In the genomic region with DNA sequence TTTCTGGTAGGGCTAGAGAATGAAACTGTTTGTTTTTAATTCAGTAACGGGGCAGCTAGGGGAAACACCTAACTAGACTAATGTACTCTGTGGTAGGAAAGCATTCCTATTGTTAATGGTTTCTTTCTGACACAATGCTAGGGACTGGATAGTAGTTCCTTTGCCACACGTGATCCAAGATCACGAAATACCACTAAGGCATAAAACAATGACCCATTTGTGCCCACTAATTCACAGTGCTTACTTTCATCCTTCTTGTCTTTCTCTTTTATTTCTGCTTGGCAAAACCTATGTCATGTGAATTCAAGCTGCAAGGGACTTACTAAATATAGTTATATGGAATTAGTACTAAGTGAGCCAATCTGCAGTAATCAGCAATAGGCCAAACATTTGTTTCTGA, we compare ENCODE assay signal across 22 cellular contexts.
DNase-seq lines count a peak whose midpoint lies in the region; ATAC-seq lines count a peak whose summit lies in the region.
"Had no signal": no experiment of that assay in that cellular context is flagged by ENCODE, and none has a peak within 500 bp of the region (broad histone marks: within the 10 kb centered on the region; RNA-seq: fewer than 3 reads in every experiment).

No MANE protein-coding gene starts in this region.

- ATAC-seq in natural killer cell treated with Interleukin-12 subunit alpha and Interleukin-12 subunit beta and Interleukin-15 and Interleukin-18, amount 100 ng/mL, for 72 hours, result no peak
- ATAC-seq: HCT116 had no signal

- H3K27me3 Mint-ChIP-seq in natural killer cell treated with Interleukin-12 subunit alpha and Interleukin-12 subunit beta and Interleukin-15 and Interleukin-18, amount 100 ng/mL, for 72 hours, result no peaks in the 10 kb centered on the region
- H3K27me3 Mint-ChIP-seq: B cell; CD4-positive, alpha-beta T cell; CD8-positive, alpha-beta memory T cell had no signal

- H3K4me1 Mint-ChIP-seq in natural killer cell treated with Interleukin-12 subunit alpha and Interleukin-12 subunit beta and Interleukin-15 and Interleukin-18, amount 100 ng/mL, for 72 hours (ENCODE audit: low read depth in 2 of 2), result no peaks in the 10 kb centered on the region
- H3K4me1 Mint-ChIP-seq: B cell; CD8-positive, alpha-beta memory T cell had no signal

- H4K20me1 ChIP-seq in Karpas-422 (ENCODE audit: insufficient read depth, low read depth, low read length), result no peaks in the 10 kb centered on the region
- H4K20me1 ChIP-seq: BLaER1 had no signal

- H3K9me3 ChIP-seq in Karpas-422 (ENCODE audit: low read length), result 0 out of 2 replicates have a peak, but pooled peaks cover 1% of the 10 kb centered on the region
- H3K9me3 ChIP-seq: BLaER1 had no signal

- H3K36me3 Mint-ChIP-seq in natural killer cell treated with Interleukin-12 subunit alpha and Interleukin-12 subunit beta and Interleukin-15 and Interleukin-18, amount 100 ng/mL, for 72 hours, result no peaks in the 10 kb centered on the region
- H3K36me3 Mint-ChIP-seq: CD8-positive, alpha-beta memory T cell had no signal

- no peak overlapping the region for H3K4me2 ChIP-seq in Karpas-422 (ENCODE audit: low read depth, low read length, poor library complexity, severe bottlenecking)
- H3K4me2 ChIP-seq: BLaER1 had no signal

- no peak overlapping the region for H3K4me3 Mint-ChIP-seq in natural killer cell treated with Interleukin-12 subunit alpha and Interleukin-12 subunit beta and Interleukin-15 and Interleukin-18, amount 100 ng/mL, for 72 hours
- H3K4me3 Mint-ChIP-seq: B cell; CD4-positive, alpha-beta T cell; CD8-positive, alpha-beta memory T cell had no signal

- no peaks in the 10 kb centered on the region; the same call in 1 of the 2 replicates for H3K36me3 ChIP-seq in Karpas-422 (ENCODE audit: insufficient read depth, low read length)
- H3K36me3 ChIP-seq: BLaER1 had no signal

- H3K9me3 Mint-ChIP-seq in natural killer cell treated with Interleukin-12 subunit alpha and Interleukin-12 subunit beta and Interleukin-15 and Interleukin-18, amount 100 ng/mL, for 72 hours, result peaks cover 8% of the 10 kb centered on the region
- H3K9me3 Mint-ChIP-seq: CD4-positive, alpha-beta T cell had no signal

- H3K79me2 ChIP-seq in Karpas-422 (ENCODE audit: low read length), result no peaks in the 10 kb centered on the region

- H3K27me3 ChIP-seq in Karpas-422 (ENCODE audit: low read length), result no peaks in the 10 kb centered on the region
- H3K27me3 ChIP-seq: BLaER1 had no signal

- no peak overlapping the region for H3K4me3 ChIP-seq in Karpas-422 (ENCODE audit: low read length)
- H3K4me3 ChIP-seq: BLaER1 had no signal

- H3K9ac ChIP-seq in Karpas-422 (ENCODE audit: low read length), result no peak overlapping the region
- H3K9ac ChIP-seq: BLaER1 had no signal

- no peak overlapping the region for H3K27ac Mint-ChIP-seq in natural killer cell treated with Interleukin-12 subunit alpha and Interleukin-12 subunit beta and Interleukin-15 and Interleukin-18, amount 100 ng/mL, for 72 hours
- H3K27ac Mint-ChIP-seq: B cell; CD4-positive, alpha-beta T cell; CD8-positive, alpha-beta memory T cell had no signal

- H3K9me2 ChIP-seq in Karpas-422 (replicated peaks; ENCODE audit: insufficient read depth, low read length), result no peaks in the 10 kb centered on the region

- no peaks in the 10 kb centered on the region for H3K4me1 ChIP-seq in Karpas-422 (ENCODE audit: low read length)
- H3K4me1 ChIP-seq: BLaER1 had no signal

- DNase-seq in COLO829 (ENCODE audit: low spot score) (peak; percentile 60), Karpas-422 (no peak), foreskin melanocyte (peak; percentile 67), retina (peak; percentile 33), CD1c-positive myeloid dendritic cell (ENCODE audit: extremely low spot score) (no peak), pons (ENCODE audit: low spot score) (no peak)
- DNase-seq in natural killer cell treated with Interleukin-12 subunit alpha and Interleukin-12 subunit beta and Interleukin-15 and Interleukin-18, amount 100 ng/mL, for 72 hours (ENCODE audit: low spot score), result no peak
- DNase-seq in stimulated activated CD4-positive, alpha-beta T cell treated with anti-CD3 and anti-CD28 coated beads, Interleukin-1b, Interleukin-23, amount 100 ng/mL, for 48 hours, result no peak
- DNase-seq: Calu3; CD4-positive, alpha-beta T cell; CD8-positive, alpha-beta memory T cell; COR-L47; DMS53; DMS79 treated with DMSO at 0.1 percent for 48 hours; GF-D8; GOT3; H7 had no signal

- H3K27ac ChIP-seq in Karpas-422 (ENCODE audit: low read length), result no peak overlapping the region
- H3K27ac ChIP-seq: 22Rv1, BLaER1, C4-2B had no signal

- H2AFZ ChIP-seq in Karpas-422 (ENCODE audit: low read length), result peak overlapping the region; percentile 90

Comparison
In these comparisons a context has a peak if more than half of its experiments do, and no peak if none do; other contexts are left out.
1. DNase-seq: peak in COLO829 (single experiment), foreskin melanocyte (single experiment) and retina (single experiment); none in Karpas-422 (single experiment), natural killer cell treated with Interleukin-12 subunit alpha and Interleukin-12 subunit beta and Interleukin-15 and Interleukin-18, amount 100 ng/mL, for 72 hours (single experiment), CD1c-positive myeloid dendritic cell (single experiment), stimulated activated CD4-positive, alpha-beta T cell treated with anti-CD3 and anti-CD28 coated beads, Interleukin-1b, Interleukin-23, amount 100 ng/mL, for 48 hours (single experiment) and pons (single experiment).